22 cellular contexts compared by ENCODE assay signal in the genomic region with DNA sequence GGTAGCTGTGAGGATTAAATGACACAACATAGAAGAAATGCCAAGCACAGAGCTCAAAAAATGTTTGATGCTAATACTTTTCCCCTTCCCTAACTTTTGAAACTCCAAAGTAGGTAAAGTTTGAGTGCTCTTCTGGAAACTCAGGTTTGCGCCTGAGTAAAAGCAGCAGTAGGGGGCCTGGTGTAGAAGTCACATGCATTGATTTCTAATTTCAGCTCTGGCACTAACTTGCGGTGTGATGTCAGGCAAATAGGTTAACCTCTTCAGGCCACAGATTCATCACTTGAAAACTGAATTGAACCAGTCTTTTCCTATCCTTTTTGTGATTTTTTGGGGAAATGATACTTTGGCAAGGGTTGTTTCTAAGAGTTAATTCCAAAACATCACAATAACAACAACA. TPM values are rescaled to one million over a fixed set of nuclear protein-coding genes. Genes with fewer than 3 reads are reported as not detected.
"Had no signal": no experiment of that assay in that cellular context is flagged by ENCODE, and none has a peak within 500 bp of the region (broad histone marks: within the 10 kb centered on the region; RNA-seq: fewer than 3 reads in every experiment).

No MANE protein-coding gene starts in this region.

- ATAC-seq: HepG2 had no signal

- H3K4me3 ChIP-seq: MG63, SJCRH30 had no signal

- DNase-seq: activated CD4-positive, alpha-beta memory T cell treated with anti-CD3 and anti-CD28 coated beads, Interleukin-2, amount 10 ng/mL, durations not matched to agents 7 days and 5 days; activated CD4-positive, alpha-beta T cell treated with anti-CD3 and anti-CD28 coated beads, Interleukin-2, amount 50 U/mL, for 1 hour; activated CD4-positive, CD25-positive, alpha-beta regulatory T cell; activated CD8-positive, alpha-beta memory T cell treated with anti-CD3 and anti-CD28 coated beads, Interleukin-2, amount 50 U/mL, for 48 hours; activated naive CD4-positive, alpha-beta T cell; activated T-cell treated with anti-CD3 and anti-CD28 coated beads, Interleukin-2, amount 50 U/mL, for 1 hour; aorta; MG63; MV-4-11; NCI-H1436; NCI-H187; NCI-H526; NCI-H82; SK-N-SH; T-helper 1 cell had no signal

- H3K9ac ChIP-seq: SK-N-SH had no signal

- H3K9me3 ChIP-seq: MG63, SJCRH30, SK-N-SH had no signal

- H3K27ac ChIP-seq: SJCRH30, VCaP had no signal

- H3K4me1 ChIP-seq: SJCRH30 had no signal

- H3K36me3 ChIP-seq: MG63, SJCRH30 had no signal

- H3K9me2 ChIP-seq: SK-N-SH had no signal

- H3K27me3 ChIP-seq: MG63, SJCRH30 had no signal

- H3K4me2 ChIP-seq: SK-N-SH had no signal

RNA-seq across cellular contexts. Expression of a gene that starts 27.2 kb away (rescaled TPM):
- total RNA-seq: activated CD4-positive, alpha-beta memory T cell treated with anti-CD3 and anti-CD28 coated beads, Interleukin-2, amount 10 ng/mL, durations not matched to agents 7 days and 5 days; bronchial epithelial cell; HepG2; OCI-LY7; RPMI7951; SJCRH30; T-helper 2 cell treated with Interferon-gamma antibody and Interleukin-4, amounts not matched to agents 100 ng/mL and 5 ng/mL, for 36 hours had no signal
- polyA plus RNA-seq: aorta, HepG2, SK-N-SH had no signal
